9 cellular contexts compared by ENCODE assay signal in the genomic region with DNA sequence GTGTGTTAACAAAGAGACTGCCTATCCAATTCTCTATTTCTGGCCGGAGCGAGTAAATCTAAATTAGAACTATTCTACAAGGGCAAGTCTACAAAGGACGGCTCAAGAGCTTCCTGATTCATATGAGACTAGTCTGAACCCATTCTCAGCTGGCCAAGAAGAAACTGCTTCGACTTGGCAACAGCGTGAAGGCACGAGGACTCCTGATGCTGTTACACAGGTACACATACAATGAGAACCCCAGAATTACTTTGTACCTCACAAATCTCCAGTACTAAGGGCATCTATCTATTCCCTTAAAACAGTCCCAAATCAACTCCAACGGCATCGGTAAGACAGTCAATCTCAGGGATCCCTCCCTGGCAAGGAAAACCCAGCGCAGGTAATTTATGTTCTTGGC. TPM values are rescaled to one million over a fixed set of nuclear protein-coding genes. Genes with fewer than 3 reads are reported as not detected.
DNase-seq lines count a peak whose midpoint lies in the region; ATAC-seq and TF ChIP-seq lines count a peak whose summit lies in the region.
"Had no signal": no experiment of that assay in that cellular context is flagged by ENCODE, and none has a peak within 500 bp of the region (broad histone marks: within the 10 kb centered on the region; RNA-seq: fewer than 3 reads in every experiment).

No MANE protein-coding gene starts in this region.

- no peak for TF ChIP-seq CTCF in left ventricle myocardium inferior (IDR thresholded peaks at IDR 0.05; ENCODE audit: borderline replicate concordance)
- TF ChIP-seq CTCF in breast epithelium (IDR thresholded peaks at IDR 0.05) = no peak
- no peak for TF ChIP-seq CTCF in uterus (IDR thresholded peaks at IDR 0.05)
- TF ChIP-seq CTCF in GM10248 (IDR thresholded peaks at IDR 0.05; ENCODE audit: control extremely low read depth, extremely low read depth, low read depth, missing control alignments) = no peak

- H3K27ac ChIP-seq in left ventricle myocardium inferior (replicated peaks) (peak overlapping the region; percentile 97), breast epithelium (peak overlapping the region; percentile 97 to 99), mesodermal cell (ENCODE audit: low read depth, low read length, severe bottlenecking) (no peak overlapping the region), uterus (peak overlapping the region; percentile 94 to 95)

- peaks cover 67% of the 10 kb centered on the region for H3K4me1 ChIP-seq in left ventricle myocardium inferior
- peaks cover 3 to 4% of the 10 kb centered on the region in 2 donors for H3K4me1 ChIP-seq in breast epithelium
- H3K4me1 ChIP-seq in mesodermal cell (ENCODE audit: control insufficient read depth, insufficient read depth, low read length, poor library complexity, severe bottlenecking) = peaks cover 4% of the 10 kb centered on the region
- H3K4me1 ChIP-seq in uterus = peaks cover 5 to 9% of the 10 kb centered on the region in 2 donors

- 78 to 82% methylated on average over 9 of the region's 9 CpGs for WGBS in mesodermal cell (ENCODE audit: insufficient coverage in 2 of 2), 2 experiments

- no peaks in the 10 kb centered on the region for H3K9me3 ChIP-seq in left ventricle myocardium inferior (replicated peaks)
- no peaks in the 10 kb centered on the region for H3K9me3 ChIP-seq in breast epithelium
- no peaks in the 10 kb centered on the region for H3K9me3 ChIP-seq in mesodermal cell (ENCODE audit: control insufficient read depth, low read length)
- no peaks in the 10 kb centered on the region for H3K9me3 ChIP-seq in uterus

- no peaks in the 10 kb centered on the region for H3K27me3 ChIP-seq in left ventricle myocardium inferior (ENCODE audit: low read depth)
- no peaks in the 10 kb centered on the region for H3K27me3 ChIP-seq in breast epithelium
- H3K27me3 ChIP-seq in uterus = no peaks in the 10 kb centered on the region

- POLR2A ChIA-PET in GM10248 (lab: Yijun Ruan, JAX) = interaction anchor here (1.8 kb wide), 1 partner anchor 20 kb away, joined by 4 read pairs; no protein-coding TSS in a partner anchor

- CTCF ChIA-PET in GM10248 (lab: Yijun Ruan, JAX) = interaction anchor here (0.8 to 2.5 kb wide), 7 partner anchors 9 to 89 kb away, joined by 3 to 12 read pairs (median 3); partner anchors contain the start of gene INPP5K

- intact Hi-C loops in left ventricle myocardium inferior (cut with micrococcal nuclease) (loop anchor here (10.0 kb wide), 1 partner anchor 60 kb away; the partner anchor contains the start of gene INPP5K), Right ventricle myocardium superior (cut with DNase I) (loop anchor here (2.0 to 5.0 kb wide), 2 partner anchors 60 to 92 kb away; no protein-coding TSS in a partner anchor), breast epithelium (cut with DNase I; ENCODE audit: low total_unique reads) (no loop called here), uterus (cut with DNase I; ENCODE audit: low total_unique reads) (no loop called here)

- H3K36me3 ChIP-seq in left ventricle myocardium inferior = peaks cover 7% of the 10 kb centered on the region
- no peaks in the 10 kb centered on the region for H3K36me3 ChIP-seq in breast epithelium
- peaks cover 50% of the 10 kb centered on the region for H3K36me3 ChIP-seq in mesodermal cell (ENCODE audit: control insufficient read depth, insufficient read depth, low read length)
- H3K36me3 ChIP-seq in uterus = no peaks in the 10 kb centered on the region

- DNase-seq in left ventricle myocardium inferior (no peak), Right ventricle myocardium superior (no peak), breast epithelium (ENCODE audit: low spot score in 2 of 2) (no peak), uterus (no peak), retina (no peak), GM10248 (ENCODE audit: extremely low spot score) (no peak)
- DNase-seq: GDM1 had no signal

- ATAC-seq in Right ventricle myocardium superior (ENCODE audit: poor library complexity) (no peak), GM21619 (IDR thresholded peaks at IDR 0.05; ENCODE audit: unreplicated experiment) (no peak)

- H3K4me3 ChIP-seq in left ventricle myocardium inferior (peak overlapping the region; percentile 99), breast epithelium (peak overlapping the region; percentile 98 to 100 (median 100)), mesodermal cell (ENCODE audit: extremely low read depth, insufficient read depth, low read length, poor library complexity, severe bottlenecking) (peak overlapping the region; percentile 98), uterus (peak overlapping the region; percentile 81 to 96)

- TF ChIP-seq POLR2A in breast epithelium (IDR thresholded peaks at IDR 0.05) (no peak), uterus (IDR thresholded peaks at IDR 0.05) (no peak)

RNA-seq across cellular contexts. Expression of gene CRK, which starts 1.5 kb away (rescaled TPM):
- 37.5 TPM for total RNA-seq in left ventricle myocardium inferior
- 36.0 TPM for total RNA-seq in Right ventricle myocardium superior
- total RNA-seq in breast epithelium = 10 to 100 TPM; 73.7 to 84.5 (median 76.8) TPM
- 68.2 TPM for polyA plus RNA-seq in mesodermal cell (2013, experiment 1 of 2)
- polyA plus RNA-seq in mesodermal cell (2013, experiment 2 of 2) = 63.0 TPM
- 100 to 1,000 TPM in 1 of 4 donors, 10 to 100 TPM in 3; 34.6 to 118 (median 57.3) TPM for total RNA-seq in uterus

RNA-seq across cellular contexts. Expression of gene MYO1C, which starts 37.9 kb away (rescaled TPM):
- total RNA-seq in left ventricle myocardium inferior = 150 TPM
- total RNA-seq in Right ventricle myocardium superior = 182 TPM
- 100 to 1,000 TPM in 2 of 3 donors, 10 to 100 TPM in 1; 99.5 to 235 (median 137) TPM for total RNA-seq in breast epithelium
- polyA plus RNA-seq in mesodermal cell (2013, experiment 1 of 2) = 83.2 TPM
- 73.4 TPM for polyA plus RNA-seq in mesodermal cell (2013, experiment 2 of 2)
- total RNA-seq in uterus = 100 to 1,000 TPM in 2 of 4 donors, 10 to 100 TPM in 2; 89.1 to 276 (median 116) TPM

RNA-seq across cellular contexts. Expression of gene YWHAE, which starts 54.5 kb away (rescaled TPM):
- 569 TPM for total RNA-seq in left ventricle myocardium inferior
- total RNA-seq in Right ventricle myocardium superior = 613 TPM
- 100 to 1,000 TPM; 481 to 610 (median 518) TPM for total RNA-seq in breast epithelium
- polyA plus RNA-seq in mesodermal cell (2013, experiment 1 of 2) = 846 TPM
- 947 TPM for polyA plus RNA-seq in mesodermal cell (2013, experiment 2 of 2)
- 100 to 1,000 TPM; 390 to 894 (median 580) TPM for total RNA-seq in uterus

Comparison
In these comparisons a context has a peak if more than half of its experiments do, and no peak if none do; other contexts are left out.
1. intact Hi-C loops: an anchor here in left ventricle myocardium inferior (10.0 kb wide) and Right ventricle myocardium superior (2.0 to 5.0 kb wide); none called in breast epithelium and uterus.